Comparison of ENCODE assay signal across 8 cellular contexts in genomic region chr22:30005213-30005857, GRCh38.
A peak's percentile ranks its signal among the peaks of the same experiment; 100 is the strongest.
DNase-seq lines count a peak whose midpoint lies in the region; ATAC-seq and TF ChIP-seq lines count a peak whose summit lies in the region.

No MANE protein-coding gene starts in this region.

- 35 to 100% methylated on average over 1 to 3 of the region's 3 CpGs for WGBS in transverse colon (ENCODE audit: low coverage in 1 of 2), 2 donors

- TF ChIP-seq EP300 in transverse colon (IDR thresholded peaks at IDR 0.05; ENCODE audit: low read depth) = no peak

- intact Hi-C loops in transverse colon (cut with DNase I; ENCODE audit: low total_unique reads) = loop anchor here (10.0 kb wide), 1 partner anchor 171 kb away; the partner anchor contains the start of gene ASCC2

- TF ChIP-seq POLR2A in transverse colon (IDR thresholded peaks at IDR 0.05) = no peak

- no peak overlapping the region for H2AFZ ChIP-seq in osteoblast (ENCODE audit: low read length)

- H3K36me3 ChIP-seq in osteoblast (ENCODE audit: insufficient read depth, low read length) (peaks cover 36% of the 10 kb centered on the region), transverse colon (peaks cover 0 to 42% (median 13%) of the 10 kb centered on the region in 4 donors)

- TF ChIP-seq CTCF in foreskin fibroblast (IDR thresholded peaks at IDR 0.05; ENCODE audit: low read depth, low read length) = peak; percentile 99
- peak; percentile 99 for TF ChIP-seq CTCF in osteoblast (IDR thresholded peaks at IDR 0.05; ENCODE audit: extremely low read depth, low read depth, low read length)
- TF ChIP-seq CTCF in transverse colon (IDR thresholded peaks at IDR 0.05) = peak; percentile 90 to 96 (median 93)

- H3K9me3 ChIP-seq in osteoblast (ENCODE audit: low read depth, low read length) (no peaks in the 10 kb centered on the region), transverse colon (no peaks in the 10 kb centered on the region)

- DNase-seq in COR-L47 (lab: John Stamatoyannopoulos, UW) (peak; percentile 36), HUDEP-2 (lab: John Stamatoyannopoulos, UW; ENCODE audit: unreplicated experiment in 76 of 76) (peak in 57 of 76 experiments; percentile 2 to 69 (median 40)), RPMI8226 (peak; percentile 61), foreskin fibroblast (peak; percentile 50 to 85), osteoblast (ENCODE audit: insufficient read length, low spot score, missing footprints) (no peak), transverse colon (peak; percentile 82)
- DNase-seq in activated T-helper 9 cell treated with anti-CD3 and anti-CD28 coated beads, Interleukin-2, amount 50 U/mL, for 16 hours (ENCODE audit: low read depth) = peak; percentile 38

- H3K4me2 ChIP-seq in osteoblast (ENCODE audit: insufficient read depth, low read length) = no peak overlapping the region

- H3K27ac ChIP-seq in osteoblast (ENCODE audit: low read depth, low read length) (no peak overlapping the region), transverse colon (no peak overlapping the region)

- no peak overlapping the region for H3K4me3 ChIP-seq in foreskin fibroblast (ENCODE audit: low read depth in 1 of 2, low read length in 2 of 2)
- no peak overlapping the region for H3K4me3 ChIP-seq in osteoblast (ENCODE audit: insufficient read depth, low read length)
- no peak overlapping the region for H3K4me3 ChIP-seq in transverse colon

- in situ Hi-C loops in transverse colon (cut with MboI; ENCODE audit: low pct_ligation_motif_present in 1 of 4, low pct_unique_long_range_greater_than_20kb in 1 of 4, low sequenced_read_pairs in 3 of 4) = loop anchor here (10.0 to 25.0 kb wide), 4 partner anchors 168 to 368 kb away; partner anchors contain the start of gene ASCC2 (in 2 of the 4)

- peaks cover 10% of the 10 kb centered on the region for H4K20me1 ChIP-seq in osteoblast (ENCODE audit: insufficient read depth, low read length)

- H3K27me3 ChIP-seq in osteoblast (ENCODE audit: insufficient read depth, low read length) = no peaks in the 10 kb centered on the region
- no peaks in the 10 kb centered on the region for H3K27me3 ChIP-seq in transverse colon

- no peak for ATAC-seq in GM18873 (IDR thresholded peaks at IDR 0.05; ENCODE audit: low FRiP score, unreplicated experiment)

- peaks cover 6% of the 10 kb centered on the region for H3K4me1 ChIP-seq in osteoblast (ENCODE audit: insufficient read depth, low read length)
- peaks cover 8 to 47% (median 24%) of the 10 kb centered on the region in 4 donors for H3K4me1 ChIP-seq in transverse colon

- no peaks in the 10 kb centered on the region for H3K79me2 ChIP-seq in osteoblast (ENCODE audit: insufficient read depth, low read length)
